In the genomic region with DNA sequence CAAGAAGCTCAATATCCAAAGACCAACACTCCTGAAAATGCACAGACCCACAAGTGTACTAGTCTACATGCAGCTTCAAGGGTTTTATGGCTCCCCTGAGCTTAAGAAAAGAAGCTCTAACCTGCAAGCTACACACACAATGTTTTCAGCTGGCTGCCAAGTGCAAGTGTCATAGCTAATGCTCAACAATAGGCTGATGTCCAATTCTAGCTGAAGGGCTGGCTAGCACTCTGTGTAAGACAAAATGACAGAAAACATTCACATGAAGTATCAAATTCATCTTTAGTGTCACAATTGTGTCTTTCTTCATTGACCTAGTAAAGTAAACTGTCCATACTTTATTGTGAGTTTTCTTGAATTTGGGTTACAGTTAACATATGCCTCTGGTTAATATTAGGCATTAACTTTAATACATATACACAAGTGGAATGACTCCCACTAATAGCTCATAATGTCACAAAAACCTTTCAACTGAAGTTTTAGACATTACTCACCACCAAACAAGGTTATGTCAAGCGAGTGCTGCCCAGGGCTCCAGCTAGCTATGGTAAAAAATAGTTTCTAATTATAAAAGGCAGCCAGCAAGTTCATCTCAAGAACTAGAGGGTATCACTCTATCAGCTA, we compare ENCODE assay signal across 1 cellular context.
TF ChIP-seq lines count a peak whose summit lies in the region.

No MANE protein-coding gene starts in this region.

TF ChIP-seq in SK-N-SH, 30 proteins besides CTCF, POLR2A, EP300 and RAD21 (continued from another document):
- TF ChIP-seq, protein P1, sequence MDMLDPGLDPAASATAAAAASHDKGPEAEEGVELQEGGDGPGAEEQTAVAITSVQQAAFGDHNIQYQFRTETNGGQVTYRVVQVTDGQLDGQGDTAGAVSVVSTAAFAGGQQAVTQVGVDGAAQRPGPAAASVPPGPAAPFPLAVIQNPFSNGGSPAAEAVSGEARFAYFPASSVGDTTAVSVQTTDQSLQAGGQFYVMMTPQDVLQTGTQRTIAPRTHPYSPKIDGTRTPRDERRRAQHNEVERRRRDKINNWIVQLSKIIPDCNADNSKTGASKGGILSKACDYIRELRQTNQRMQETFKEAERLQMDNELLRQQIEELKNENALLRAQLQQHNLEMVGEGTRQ (IDR thresholded peaks at IDR 0.05; ENCODE audit: borderline replicate concordance, low read depth, low read length) = no peak
- TF ChIP-seq MXI1 (IDR thresholded peaks at IDR 0.05; ENCODE audit: low read depth, low read length) = no peak
- no peak for TF ChIP-seq NRF1 (IDR thresholded peaks at IDR 0.05; ENCODE audit: low read depth, low read length)
- TF ChIP-seq YY1 (IDR thresholded peaks at IDR 0.05; ENCODE audit: low read depth) = no peak
- TF ChIP-seq RCOR1 (IDR thresholded peaks at IDR 0.05; ENCODE audit: low read length) = no peak
- TF ChIP-seq FOXM1 (IDR thresholded peaks at IDR 0.05; ENCODE audit: low read depth) = no peak
- TF ChIP-seq, protein P2, sequence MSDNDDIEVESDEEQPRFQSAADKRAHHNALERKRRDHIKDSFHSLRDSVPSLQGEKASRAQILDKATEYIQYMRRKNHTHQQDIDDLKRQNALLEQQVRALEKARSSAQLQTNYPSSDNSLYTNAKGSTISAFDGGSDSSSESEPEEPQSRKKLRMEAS (IDR thresholded peaks at IDR 0.05; ENCODE audit: low read depth) = no peak
- no peak for TF ChIP-seq CHD2 (IDR thresholded peaks at IDR 0.05; ENCODE audit: low read length, partially characterized antibody)
- no peak for TF ChIP-seq GATA2 (CRISPR knock-in tag; IDR thresholded peaks at IDR 0.05)
- no peak for TF ChIP-seq TAF1 (IDR thresholded peaks at IDR 0.05; ENCODE audit: borderline replicate concordance, low read depth, low read length)
- TF ChIP-seq TEAD4 (IDR thresholded peaks at IDR 0.05; ENCODE audit: borderline replicate concordance, insufficient read depth) = 0 out of 2 replicates have a peak, but pooled peaks have one; percentile 29
- peak; percentile 60; the same call in 1 of the 2 replicates for TF ChIP-seq POLR2AphosphoS5 (IDR thresholded peaks at IDR 0.05; ENCODE audit: low read depth, low read length)
- TF ChIP-seq, protein P3, sequence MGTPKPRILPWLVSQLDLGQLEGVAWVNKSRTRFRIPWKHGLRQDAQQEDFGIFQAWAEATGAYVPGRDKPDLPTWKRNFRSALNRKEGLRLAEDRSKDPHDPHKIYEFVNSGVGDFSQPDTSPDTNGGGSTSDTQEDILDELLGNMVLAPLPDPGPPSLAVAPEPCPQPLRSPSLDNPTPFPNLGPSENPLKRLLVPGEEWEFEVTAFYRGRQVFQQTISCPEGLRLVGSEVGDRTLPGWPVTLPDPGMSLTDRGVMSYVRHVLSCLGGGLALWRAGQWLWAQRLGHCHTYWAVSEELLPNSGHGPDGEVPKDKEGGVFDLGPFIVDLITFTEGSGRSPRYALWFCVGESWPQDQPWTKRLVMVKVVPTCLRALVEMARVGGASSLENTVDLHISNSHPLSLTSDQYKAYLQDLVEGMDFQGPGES (IDR thresholded peaks at IDR 0.05; ENCODE audit: low read depth, low read length) = no peak
- no peak for TF ChIP-seq ELF1 (IDR thresholded peaks at IDR 0.05)
- no peak for TF ChIP-seq GABPA (IDR thresholded peaks at IDR 0.05; ENCODE audit: low read depth)
- TF ChIP-seq SMC3 (IDR thresholded peaks at IDR 0.05; ENCODE audit: low read depth, low read length) = no peak
- peak; percentile 21; the same call in 1 of the 2 replicates for TF ChIP-seq RXRA (IDR thresholded peaks at IDR 0.05; ENCODE audit: borderline replicate concordance, low read depth)
- peak; percentile 87 for TF ChIP-seq TCF12 (IDR thresholded peaks at IDR 0.05)
- TF ChIP-seq FOXJ3 (CRISPR knock-in tag; IDR thresholded peaks at IDR 0.05) = no peak
- no peak for TF ChIP-seq MEF2A (IDR thresholded peaks at IDR 0.05; ENCODE audit: borderline replicate concordance, low read depth)
- peak; percentile 17; the same call in 1 of the 2 replicates for TF ChIP-seq FOSL2 (IDR thresholded peaks at IDR 0.05; ENCODE audit: borderline replicate concordance, low read depth)
- TF ChIP-seq, protein P4, sequence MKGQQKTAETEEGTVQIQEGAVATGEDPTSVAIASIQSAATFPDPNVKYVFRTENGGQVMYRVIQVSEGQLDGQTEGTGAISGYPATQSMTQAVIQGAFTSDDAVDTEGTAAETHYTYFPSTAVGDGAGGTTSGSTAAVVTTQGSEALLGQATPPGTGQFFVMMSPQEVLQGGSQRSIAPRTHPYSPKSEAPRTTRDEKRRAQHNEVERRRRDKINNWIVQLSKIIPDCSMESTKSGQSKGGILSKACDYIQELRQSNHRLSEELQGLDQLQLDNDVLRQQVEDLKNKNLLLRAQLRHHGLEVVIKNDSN (IDR thresholded peaks at IDR 0.05; ENCODE audit: borderline replicate concordance, low read depth) = no peak
- TF ChIP-seq, protein P5, sequence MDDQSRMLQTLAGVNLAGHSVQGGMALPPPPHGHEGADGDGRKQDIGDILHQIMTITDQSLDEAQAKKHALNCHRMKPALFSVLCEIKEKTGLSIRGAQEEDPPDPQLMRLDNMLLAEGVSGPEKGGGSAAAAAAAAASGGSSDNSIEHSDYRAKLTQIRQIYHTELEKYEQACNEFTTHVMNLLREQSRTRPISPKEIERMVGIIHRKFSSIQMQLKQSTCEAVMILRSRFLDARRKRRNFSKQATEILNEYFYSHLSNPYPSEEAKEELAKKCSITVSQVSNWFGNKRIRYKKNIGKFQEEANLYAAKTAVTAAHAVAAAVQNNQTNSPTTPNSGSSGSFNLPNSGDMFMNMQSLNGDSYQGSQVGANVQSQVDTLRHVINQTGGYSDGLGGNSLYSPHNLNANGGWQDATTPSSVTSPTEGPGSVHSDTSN (IDR thresholded peaks at IDR 0.05) = peak; percentile 79; the same call in 1 of the 2 replicates
- TF ChIP-seq RFX5 (IDR thresholded peaks at IDR 0.05; ENCODE audit: low read length) = no peak
- peak; percentile 40; the same call in 1 of the 2 replicates for TF ChIP-seq JUND (IDR thresholded peaks at IDR 0.05)
- TF ChIP-seq, protein P6, sequence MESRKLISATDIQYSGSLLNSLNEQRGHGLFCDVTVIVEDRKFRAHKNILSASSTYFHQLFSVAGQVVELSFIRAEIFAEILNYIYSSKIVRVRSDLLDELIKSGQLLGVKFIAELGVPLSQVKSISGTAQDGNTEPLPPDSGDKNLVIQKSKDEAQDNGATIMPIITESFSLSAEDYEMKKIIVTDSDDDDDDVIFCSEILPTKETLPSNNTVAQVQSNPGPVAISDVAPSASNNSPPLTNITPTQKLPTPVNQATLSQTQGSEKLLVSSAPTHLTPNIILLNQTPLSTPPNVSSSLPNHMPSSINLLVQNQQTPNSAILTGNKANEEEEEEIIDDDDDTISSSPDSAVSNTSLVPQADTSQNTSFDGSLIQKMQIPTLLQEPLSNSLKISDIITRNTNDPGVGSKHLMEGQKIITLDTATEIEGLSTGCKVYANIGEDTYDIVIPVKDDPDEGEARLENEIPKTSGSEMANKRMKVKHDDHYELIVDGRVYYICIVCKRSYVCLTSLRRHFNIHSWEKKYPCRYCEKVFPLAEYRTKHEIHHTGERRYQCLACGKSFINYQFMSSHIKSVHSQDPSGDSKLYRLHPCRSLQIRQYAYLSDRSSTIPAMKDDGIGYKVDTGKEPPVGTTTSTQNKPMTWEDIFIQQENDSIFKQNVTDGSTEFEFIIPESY (IDR thresholded peaks at IDR 0.05; ENCODE audit: borderline replicate concordance, low read depth) = no peak
- peak; percentile 6; the same call in 1 of the 2 replicates for TF ChIP-seq NFIC (IDR thresholded peaks at IDR 0.05; ENCODE audit: borderline replicate concordance)
